16 cellular contexts compared by ENCODE assay signal in genomic region chr16:12449795-12450194, GRCh38.
DNase-seq lines count a peak whose midpoint lies in the region; ATAC-seq and TF ChIP-seq lines count a peak whose summit lies in the region.
"Had no signal": no experiment of that assay in that cellular context is flagged by ENCODE, and none has a peak within 500 bp of the region (broad histone marks: within the 10 kb centered on the region; RNA-seq: fewer than 3 reads in every experiment).

No MANE protein-coding gene starts in this region.

- H3K27me3 Mint-ChIP-seq in CD8-positive, alpha-beta memory T cell, result no peaks in the 10 kb centered on the region

- H3K9me3 ChIP-seq in CD8-positive, alpha-beta memory T cell (ENCODE audit: low read length), result no peaks in the 10 kb centered on the region
- H3K9me3 ChIP-seq: BE2C, left lung, right lobe of liver, tibial artery had no signal

- H3K27me3 ChIP-seq in CD8-positive, alpha-beta memory T cell (ENCODE audit: insufficient read depth, low read length, poor library complexity, severe bottlenecking), result no peaks in the 10 kb centered on the region
- H3K27me3 ChIP-seq: BE2C, left lung, right lobe of liver, tibial artery had no signal

- H3K4me3 ChIP-seq in fibroblast of mammary gland (ENCODE audit: control insufficient read depth, low read depth, low read length), result no peak overlapping the region
- no peak overlapping the region for H3K4me3 ChIP-seq in CD8-positive, alpha-beta memory T cell (ENCODE audit: low read length)
- H3K4me3 ChIP-seq: left lung, right lobe of liver, tibial artery had no signal

- H3K4me3 Mint-ChIP-seq in CD8-positive, alpha-beta memory T cell, result no peak overlapping the region

- DNase-seq in stimulated activated CD4-positive, alpha-beta T cell treated with anti-CD3 and anti-CD28 coated beads, Interleukin-4, amount 100 ng/mL, for 24 hours, result peak; percentile 32
- DNase-seq in stimulated activated CD4-positive, alpha-beta T cell treated with anti-CD3 and anti-CD28 coated beads, Interleukin-4, amount 100 ng/mL, for 1 hour, result no peak
- peak; percentile 13 for DNase-seq in T1000 (lab: John Stamatoyannopoulos, UW)
- peak; percentile 53 for DNase-seq in fibroblast of mammary gland (ENCODE audit: low read depth)
- peak; percentile 18 for DNase-seq in stromal cell of bone marrow (ENCODE audit: low read depth)
- DNase-seq in NCI-H1417 (lab: John Stamatoyannopoulos, UW), result no peak
- no peak for DNase-seq in CD8-positive, alpha-beta memory T cell
- DNase-seq: BE2C, left lung, NCI-H1092 treated with DMSO at 0.1 percent for 48 hours, NCI-H510A treated with DMSO at 0.1 percent for 48 hours, right lobe of liver, SW 1271, tibial artery had no signal

- TF ChIP-seq CTCF in fibroblast of mammary gland (conservative IDR thresholded peaks at IDR 0.05; ENCODE audit: control insufficient read depth, insufficient read depth, low read depth, low read length), result no peak

- no peak overlapping the region for H3K27ac Mint-ChIP-seq in CD8-positive, alpha-beta memory T cell

- ATAC-seq in HG02588 (IDR thresholded peaks at IDR 0.05; ENCODE audit: unreplicated experiment), result no peak
- ATAC-seq: left lung, right lobe of liver had no signal

- H3K4me1 Mint-ChIP-seq in CD8-positive, alpha-beta memory T cell, result peaks cover 0 to 2% (median 0%) of the 10 kb centered on the region in 3 donors

- POLR2A ChIA-PET in CD8-positive, alpha-beta memory T cell (lab: Charles Lee), result no interaction called here

- no peak overlapping the region for H3K27ac ChIP-seq in CD8-positive, alpha-beta memory T cell (ENCODE audit: low read depth, low read length)
- H3K27ac ChIP-seq: left lung, right lobe of liver, RWPE1, tibial artery had no signal

- H3K9me3 Mint-ChIP-seq in CD8-positive, alpha-beta memory T cell, result peaks cover 0 to 7% (median 2%) of the 10 kb centered on the region in 5 donors

- no peaks in the 10 kb centered on the region for H3K36me3 ChIP-seq in CD8-positive, alpha-beta memory T cell (ENCODE audit: insufficient read depth, low read length)
- H3K36me3 ChIP-seq: BE2C, left lung, right lobe of liver, tibial artery had no signal

- no peaks in the 10 kb centered on the region for H3K4me1 ChIP-seq in CD8-positive, alpha-beta memory T cell (ENCODE audit: insufficient read depth, low read length)
- H3K4me1 ChIP-seq: BE2C, left lung, right lobe of liver, tibial artery had no signal

- CTCF ChIA-PET in CD8-positive, alpha-beta memory T cell (lab: Charles Lee), result no interaction called here

- H3K36me3 Mint-ChIP-seq in CD8-positive, alpha-beta memory T cell, result peaks cover 0 to 31% (median 13%) of the 10 kb centered on the region in 3 donors

Comparison
In these comparisons a context has a peak if more than half of its experiments do, and no peak if none do; other contexts are left out.
1. DNase-seq: peak in stimulated activated CD4-positive, alpha-beta T cell treated with anti-CD3 and anti-CD28 coated beads, Interleukin-4, amount 100 ng/mL, for 24 hours (single experiment), T1000 (single experiment), fibroblast of mammary gland (single experiment) and stromal cell of bone marrow (single experiment); none in stimulated activated CD4-positive, alpha-beta T cell treated with anti-CD3 and anti-CD28 coated beads, Interleukin-4, amount 100 ng/mL, for 1 hour (single experiment), NCI-H1417 (0 of 3) and CD8-positive, alpha-beta memory T cell (0 of 5).